In the genomic region with DNA sequence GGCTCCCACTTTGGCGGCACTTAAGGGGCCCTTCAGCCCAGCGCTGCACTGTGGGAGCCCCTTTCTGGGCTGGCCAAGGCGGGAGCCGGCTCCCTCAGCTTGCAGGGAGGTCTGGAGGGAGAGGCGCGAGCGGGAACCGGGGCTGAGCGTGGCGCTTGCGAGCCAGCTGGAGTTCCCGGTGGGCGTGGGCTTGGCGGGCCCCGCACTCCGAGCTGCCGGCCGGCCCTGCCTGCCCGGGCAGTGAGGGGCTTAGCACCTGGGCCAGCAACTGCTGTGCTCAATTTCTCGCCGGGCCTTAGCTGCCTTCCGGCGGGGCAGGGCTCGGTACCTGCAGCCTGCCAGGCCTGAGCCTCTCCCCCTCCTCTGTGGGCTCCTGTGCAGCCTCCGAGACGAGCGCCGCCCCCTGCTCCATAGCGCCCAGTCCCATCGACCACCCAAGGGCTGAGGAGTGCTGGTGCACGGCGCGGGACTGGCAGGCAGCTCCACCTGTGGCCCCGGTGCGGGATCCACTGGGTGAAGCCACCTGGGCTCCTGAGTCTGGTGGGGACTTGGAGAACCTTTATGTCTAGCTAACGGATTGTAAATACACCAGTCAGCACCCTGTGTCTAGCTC, we compare ENCODE assay signal across 10 cellular contexts. TPM values are rescaled to one million over a fixed set of nuclear protein-coding genes. Genes with fewer than 3 reads are reported as not detected.
DNase-seq lines count a peak whose midpoint lies in the region; ATAC-seq and TF ChIP-seq lines count a peak whose summit lies in the region.
"Not testable (repeated sequence)": the region's sequence is repeated elsewhere in the genome, so short reads cannot be mapped to it uniquely, and the experiment has no call there.
"Had no signal": no experiment of that assay in that cellular context is flagged by ENCODE, and none has a peak within 500 bp of the region (broad histone marks: within the 10 kb centered on the region; RNA-seq: fewer than 3 reads in every experiment).

No MANE protein-coding gene starts in this region.

- WGBS in heart left ventricle, 4 donors = 93 to 99% (median 95%) methylated on average over 3 to 36 of the region's 36 CpGs
- 95% methylated on average over 36 of the region's 36 CpGs for WGBS in mesenchymal stem cell

- not testable (repeated sequence) for H3F3A ChIP-seq in PC-9 (ENCODE audit: insufficient read depth, low read depth)

- not testable (repeated sequence) for H2AK5ac ChIP-seq in mesenchymal stem cell (ENCODE audit: low read length, severe bottlenecking)

- H3K79me2 ChIP-seq in PC-9 (ENCODE audit: low read depth) = not testable (repeated sequence)

- H3K9me3 Mint-ChIP-seq in activated naive CD8-positive, alpha-beta T cell treated with anti-CD3 and anti-CD28 coated beads, Interleukin-2, amount 10 ng/mL, durations not matched to agents 7 days and 5 days = not testable (repeated sequence)

- not testable (repeated sequence) for H4K20me1 ChIP-seq in PC-9 (ENCODE audit: insufficient read depth)

- intact Hi-C loops in PC-9 (cut with micrococcal nuclease; ENCODE audit: unreplicated experiment); heart left ventricle (cut with DNase I): not testable (repeated sequence)

- H3K4me3 Mint-ChIP-seq in activated naive CD8-positive, alpha-beta T cell treated with anti-CD3 and anti-CD28 coated beads, Interleukin-2, amount 10 ng/mL, durations not matched to agents 7 days and 5 days = not testable (repeated sequence)

- not testable (repeated sequence) for H2BK15ac ChIP-seq in mesenchymal stem cell (ENCODE audit: low read depth, poor library complexity, severe bottlenecking)

- not testable (repeated sequence) for H3K18ac ChIP-seq in mesenchymal stem cell (ENCODE audit: low read depth in 1 of 2, low read length in 2 of 2)

- H3K79me1 ChIP-seq in mesenchymal stem cell (replicated peaks; ENCODE audit: low read length, poor library complexity, severe bottlenecking) = peaks cover 12% of the 10 kb centered on the region

- not testable (repeated sequence) for H3K4me1 Mint-ChIP-seq in activated naive CD8-positive, alpha-beta T cell treated with anti-CD3 and anti-CD28 coated beads, Interleukin-2, amount 10 ng/mL, durations not matched to agents 7 days and 5 days

- H3K23ac ChIP-seq in mesenchymal stem cell (ENCODE audit: low read length in 2 of 2) = not testable (repeated sequence)

- not testable (repeated sequence) for TF ChIP-seq CTCF in PC-9 (conservative IDR thresholded peaks at IDR 0.05); heart left ventricle (IDR thresholded peaks at IDR 0.05)

- H3K27me3 Mint-ChIP-seq in activated naive CD8-positive, alpha-beta T cell treated with anti-CD3 and anti-CD28 coated beads, Interleukin-2, amount 10 ng/mL, durations not matched to agents 7 days and 5 days = not testable (repeated sequence)

- not testable (repeated sequence) for H3K9me3 ChIP-seq in ES-I3 (ENCODE audit: control insufficient read depth, insufficient read depth, low read length); PC-9 (ENCODE audit: insufficient read depth, low read depth); heart left ventricle; mesenchymal stem cell (ENCODE audit: control insufficient read depth, low read length); skeletal muscle satellite cell (replicated peaks; ENCODE audit: low read length)

- H4K91ac ChIP-seq in mesenchymal stem cell (ENCODE audit: low read length) = not testable (repeated sequence)

- not testable (repeated sequence) for TF ChIP-seq POLR2A in heart left ventricle (IDR thresholded peaks at IDR 0.05)

- H3K4me2 ChIP-seq in PC-9 (peak overlapping the region; percentile 82), skeletal muscle satellite cell (ENCODE audit: low read length) (peak overlapping the region; percentile 86)
- H3K4me2 ChIP-seq in mesenchymal stem cell (ENCODE audit: low read length, poor library complexity, severe bottlenecking) = not testable (repeated sequence)

- H2BK12ac ChIP-seq in mesenchymal stem cell (ENCODE audit: low read length in 2 of 2) = not testable (repeated sequence)

- peak; percentile 11 for DNase-seq in NCI-H128 (lab: John Stamatoyannopoulos, UW; ENCODE audit: unreplicated experiment)
- not testable (repeated sequence) for DNase-seq in PC-9; activated naive CD8-positive, alpha-beta T cell treated with anti-CD3 and anti-CD28 coated beads, Interleukin-2, amount 10 ng/mL, durations not matched to agents 7 days and 5 days; heart left ventricle; mesenchymal stem cell

- peak overlapping the region; percentile 88 for H3K27ac Mint-ChIP-seq in activated naive CD8-positive, alpha-beta T cell treated with anti-CD3 and anti-CD28 coated beads, Interleukin-2, amount 10 ng/mL, durations not matched to agents 7 days and 5 days

- not testable (repeated sequence) for H3K36me3 ChIP-seq in ES-I3 (ENCODE audit: insufficient read depth, low read length); PC-9 (ENCODE audit: low read depth); heart left ventricle; mesenchymal stem cell (ENCODE audit: control insufficient read depth in 1 of 2, insufficient read depth in 2 of 2, low read depth in 1 of 2, low read length in 2 of 2); skeletal muscle satellite cell (ENCODE audit: insufficient read depth, low read length)

- peak overlapping the region; percentile 75 for H4K8ac ChIP-seq in mesenchymal stem cell (ENCODE audit: low read length)

- peak overlapping the region; percentile 13; the same call in 1 of the 2 replicates for H3K9ac ChIP-seq in ES-I3 (ENCODE audit: low read depth, low read length)
- not testable (repeated sequence) for H3K9ac ChIP-seq in mesenchymal stem cell (ENCODE audit: low read length)
- H3K9ac ChIP-seq in skeletal muscle satellite cell (ENCODE audit: low read depth, low read length) = peak overlapping the region; percentile 85

- not testable (repeated sequence) for BruUV-seq in PC-9 (replicated peaks; lab: Mats Ljungman, UMichigan)

- H3K14ac ChIP-seq in mesenchymal stem cell (ENCODE audit: low read length in 2 of 2) = not testable (repeated sequence)

- H2BK5ac ChIP-seq in mesenchymal stem cell (ENCODE audit: low read depth, low read length, poor library complexity, severe bottlenecking) = not testable (repeated sequence)

- CTCF ChIA-PET in PC-9 (lab: Charles Lee) = interaction anchor here (0.6 kb wide), 2 partner anchors 65 to 1294 kb away, joined by 4 to 15 read pairs; a partner anchor contains a TSS

- H3K36me3 Mint-ChIP-seq in activated naive CD8-positive, alpha-beta T cell treated with anti-CD3 and anti-CD28 coated beads, Interleukin-2, amount 10 ng/mL, durations not matched to agents 7 days and 5 days = not testable (repeated sequence)

- peak overlapping the region; percentile 63; the same call in 1 of the 2 replicates for H2AFZ ChIP-seq in PC-9
- not testable (repeated sequence) for H2AFZ ChIP-seq in mesenchymal stem cell (ENCODE audit: low read depth, low read length)

- H3K4me3 ChIP-seq in PC-9 = peak overlapping the region; percentile 56; the same call in 1 of the 2 replicates
- H3K4me3 ChIP-seq in heart left ventricle = peak overlapping the region in 4 of 12 donors; percentile 40 to 52 (median 47)
- H3K4me3 ChIP-seq in mesenchymal stem cell (ENCODE audit: insufficient read depth in 1 of 2, low read depth in 1 of 2, low read length in 2 of 2) = peak overlapping the region in 1 of 2 experiments; percentile 73
- not testable (repeated sequence) for H3K4me3 ChIP-seq in skeletal muscle satellite cell (ENCODE audit: low read length)

- H3K9me2 ChIP-seq in PC-9 (ENCODE audit: insufficient read depth) = not testable (repeated sequence)

- not testable (repeated sequence) for H3K27ac ChIP-seq in PC-9; mesenchymal stem cell (ENCODE audit: low read length, poor library complexity, severe bottlenecking)
- peak overlapping the region in 8 of 12 donors; percentile 18 to 69 (median 43) for H3K27ac ChIP-seq in heart left ventricle

- not testable (repeated sequence) for H3K27me3 ChIP-seq in PC-9 (ENCODE audit: insufficient read depth, low read depth); heart left ventricle; mesenchymal stem cell (ENCODE audit: control insufficient read depth in 1 of 2, insufficient read depth in 1 of 2, low read length in 2 of 2); skeletal muscle satellite cell (ENCODE audit: control insufficient read depth, insufficient read depth, low read length)

- ATAC-seq in activated naive CD8-positive, alpha-beta T cell treated with anti-CD3 and anti-CD28 coated beads, Interleukin-2, amount 10 ng/mL, durations not matched to agents 7 days and 5 days (ENCODE audit: low read depth); heart left ventricle: not testable (repeated sequence)

- not testable (repeated sequence) for H2BK120ac ChIP-seq in mesenchymal stem cell (ENCODE audit: low read depth, low read length)

- POLR2A ChIA-PET in PC-9 (lab: Charles Lee; ENCODE audit: unreplicated experiment) = interaction anchor here (0.7 kb wide), 1 partner anchor 9 kb away, joined by 6 read pairs; a partner anchor contains a TSS
- POLR2A ChIA-PET in activated naive CD8-positive, alpha-beta T cell treated with anti-CD3 and anti-CD28 coated beads, Interleukin-2, amount 10 ng/mL, durations not matched to agents 7 days and 5 days (lab: Charles Lee) = interaction anchor here (0.6 to 1.7 kb wide), 2 partner anchors 9 to 1958 kb away, joined by 4 to 6 read pairs; a partner anchor contains a TSS

- not testable (repeated sequence) for H3K4ac ChIP-seq in mesenchymal stem cell (ENCODE audit: low read depth in 1 of 2, low read length in 2 of 2)

- not testable (repeated sequence) for H3K4me1 ChIP-seq in ES-I3 (ENCODE audit: insufficient read depth, low read length); PC-9 (replicated peaks; ENCODE audit: insufficient read depth); mesenchymal stem cell (ENCODE audit: control insufficient read depth, insufficient read depth, low read depth, low read length); skeletal muscle satellite cell (ENCODE audit: control insufficient read depth, insufficient read depth, low read length)
- H3K4me1 ChIP-seq in heart left ventricle = peaks cover 0 to 29% (median 0%) of the 10 kb centered on the region in 12 donors

RNA-seq across cellular contexts. Expression of a gene that starts 8.8 kb away (rescaled TPM):
- 1.4 and 1.9 TPM in 2 replicates for total RNA-seq in PC-9 (2021)
- under 1 TPM; 0.26 to 0.67 TPM for total RNA-seq in activated naive CD8-positive, alpha-beta T cell treated with anti-CD3 and anti-CD28 coated beads, Interleukin-2, amount 10 ng/mL, durations not matched to agents 7 days and 5 days
- total RNA-seq in heart left ventricle = 1 to 10 TPM in 2 of 9 donors, under 1 TPM in 6, not detected in 1; 0.19 to 1.7 (median 0.84) TPM
- polyA plus RNA-seq in heart left ventricle = under 1 TPM; 0.11 to 0.80 TPM
- polyA plus RNA-seq in mesenchymal stem cell (2013, experiment 1 of 2) = 0.04 TPM
- 0.16 TPM for polyA plus RNA-seq in mesenchymal stem cell (2013, experiment 2 of 2)
- total RNA-seq in skeletal muscle satellite cell (2012; rRNA removed) = 0.25 and 0.44 TPM in 2 replicates
- total RNA-seq: GM23248, HT1080, SK-MEL-5 had no signal
- polyA plus RNA-seq: GM23248 had no signal

RNA-seq across cellular contexts. Expression of a gene that starts 9.3 kb away (rescaled TPM):
- total RNA-seq in PC-9 (2021) (17.5 and 19.5 TPM in 2 replicates), heart left ventricle (10 to 100 TPM; 24.3 to 37.2 (median 33.0) TPM)
- total RNA-seq in activated naive CD8-positive, alpha-beta T cell treated with anti-CD3 and anti-CD28 coated beads, Interleukin-2, amount 10 ng/mL, durations not matched to agents 7 days and 5 days = 10 to 100 TPM; 28.2 to 31.2 TPM
- polyA plus RNA-seq in heart left ventricle = 10 to 100 TPM; 25.5 to 32.2 TPM
- polyA plus RNA-seq in mesenchymal stem cell (2013, experiment 1 of 2) = 10.4 TPM
- 10.0 TPM for polyA plus RNA-seq in mesenchymal stem cell (2013, experiment 2 of 2)
- 10.6 and 12.9 TPM in 2 replicates for total RNA-seq in skeletal muscle satellite cell (2012; rRNA removed)
